Comparison of ENCODE assay signal across 12 cellular contexts in the genomic region with DNA sequence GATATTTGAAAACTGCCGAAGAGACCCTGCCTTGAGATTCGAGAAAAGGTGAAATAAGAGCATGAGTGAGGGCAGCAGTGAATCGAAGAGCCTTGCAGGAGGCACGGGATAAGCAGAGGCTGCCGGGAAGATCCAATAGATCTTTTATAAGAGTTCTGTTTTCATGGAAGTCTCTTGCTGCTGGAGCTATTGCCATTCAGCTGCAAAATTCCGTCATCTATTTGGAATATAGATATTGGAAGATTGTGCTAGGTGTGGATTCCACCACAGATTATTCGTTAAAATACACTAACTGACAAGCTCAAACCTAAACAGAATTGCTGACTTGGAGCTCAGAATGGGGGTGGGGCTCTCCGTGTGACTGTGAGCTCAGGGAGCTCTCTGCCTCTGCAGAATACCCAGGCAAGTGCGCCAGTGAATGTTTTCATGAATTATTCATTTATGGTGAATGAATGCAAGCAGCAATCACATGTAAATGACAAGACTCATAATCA.
A peak's percentile ranks its signal among the peaks of the same experiment; 100 is the strongest.
DNase-seq lines count a peak whose midpoint lies in the region; ATAC-seq, FAIRE-seq and TF ChIP-seq lines count a peak whose summit lies in the region.
"Had no signal": no experiment of that assay in that cellular context is flagged by ENCODE, and none has a peak within 500 bp of the region (broad histone marks: within the 10 kb centered on the region; RNA-seq: fewer than 3 reads in every experiment).

No MANE protein-coding gene starts in this region.

- H3K27me3 ChIP-seq in gastrocnemius medialis = no peaks in the 10 kb centered on the region

- H3K27ac ChIP-seq in kidney (ENCODE audit: low read depth in 2 of 2, low read length in 2 of 2) (no peak overlapping the region), gastrocnemius medialis (peak overlapping the region in 2 of 4 donors; percentile 25 to 33)

- intact Hi-C loops in kidney (cut with DNase I) (no loop called here), gastrocnemius medialis (cut with DNase I; ENCODE audit: low total_unique reads) (no loop called here), posterior vena cava (cut with DNase I) (no loop called here)

- no peak for TF ChIP-seq POLR2A in gastrocnemius medialis (IDR thresholded peaks at IDR 0.05)

- H3K9me3 ChIP-seq in kidney (ENCODE audit: control insufficient read depth in 1 of 2, low read length in 2 of 2) = no peaks in the 10 kb centered on the region
- H3K9me3 ChIP-seq in gastrocnemius medialis = no peaks in the 10 kb centered on the region

- peaks cover 2 to 4% of the 10 kb centered on the region in 2 donors for H3K4me1 ChIP-seq in kidney (ENCODE audit: control insufficient read depth in 1 of 2, insufficient read depth in 1 of 2, low read depth in 1 of 2, low read length in 2 of 2)
- H3K4me1 ChIP-seq in gastrocnemius medialis = peaks cover 9 to 18% of the 10 kb centered on the region in 2 donors

- no peak for TF ChIP-seq CTCF in kidney (IDR thresholded peaks at IDR 0.05; ENCODE audit: borderline replicate concordance, extremely low read depth, insufficient read depth)
- TF ChIP-seq CTCF in gastrocnemius medialis (IDR thresholded peaks at IDR 0.05 in 4 of 5, conservative IDR thresholded peaks at IDR 0.05 in 1 of 5) = no peak
- no peak for TF ChIP-seq CTCF in foreskin fibroblast (IDR thresholded peaks at IDR 0.05; ENCODE audit: low read depth, low read length)

- no peak overlapping the region for H3K9ac ChIP-seq in kidney (ENCODE audit: low read length in 2 of 2)

- H3K4me3 ChIP-seq in kidney (ENCODE audit: low read length in 2 of 2) = peak overlapping the region; percentile 19 to 24
- peak overlapping the region in 3 of 4 donors; percentile 11 to 20 (median 18) for H3K4me3 ChIP-seq in gastrocnemius medialis
- H3K4me3 ChIP-seq in foreskin fibroblast (ENCODE audit: low read depth in 1 of 2, low read length in 2 of 2) = no peak overlapping the region

- peak; percentile 57 for DNase-seq in DMS153 treated with DMSO at 0.1 percent for 48 hours (lab: John Stamatoyannopoulos, UW; ENCODE audit: unreplicated experiment)
- peak in 42 of 56 donors; percentile 13 to 82 (median 56) for DNase-seq in amygdala (lab: John Stamatoyannopoulos, UW)
- no peak for DNase-seq in kidney
- no peak for DNase-seq in gastrocnemius medialis
- no peak for DNase-seq in posterior vena cava (ENCODE audit: low spot score)
- DNase-seq in foreskin fibroblast = no peak
- DNase-seq: activated CD4-positive, CD25-positive, alpha-beta regulatory T cell treated with anti-CD3 and anti-CD28 coated beads, Interleukin-2, amount 50 U/mL, for 72 hours; activated naive CD8-positive, alpha-beta T cell treated with anti-CD3 and anti-CD28 coated beads for 36 hours; CD8-positive, alpha-beta memory T cell had no signal

- no peak for FAIRE-seq in kidney (lab: Jason Lieb, UNC)

- in situ Hi-C loops in gastrocnemius medialis (cut with MboI; ENCODE audit: low sequenced_read_pairs in 4 of 4) = no loop called here

- ATAC-seq in gastrocnemius medialis (peak in 1 of 2 donors; percentile 10), HG02973 (IDR thresholded peaks at IDR 0.05; ENCODE audit: unreplicated experiment) (no peak), GM21526 (IDR thresholded peaks at IDR 0.05; ENCODE audit: low FRiP score, unreplicated experiment) (no peak)
- ATAC-seq: esophagus mucosa had no signal

- H3K36me3 ChIP-seq in kidney (ENCODE audit: control insufficient read depth in 1 of 2, insufficient read depth in 2 of 2, low read length in 2 of 2) (no peaks in the 10 kb centered on the region), gastrocnemius medialis (no peaks in the 10 kb centered on the region)

Comparison
In these comparisons a context has a peak if more than half of its experiments do, and no peak if none do; other contexts are left out.
1. DNase-seq: peak in DMS153 treated with DMSO at 0.1 percent for 48 hours (single experiment) and amygdala (42 of 56); none in kidney (single experiment), gastrocnemius medialis (0 of 2), posterior vena cava (single experiment) and foreskin fibroblast (0 of 2).
2. H3K4me3 ChIP-seq: peak in kidney (2 of 2) and gastrocnemius medialis (3 of 4); none in foreskin fibroblast (0 of 2).